ENCODE assay signal across 14 cellular contexts in the genomic region with DNA sequence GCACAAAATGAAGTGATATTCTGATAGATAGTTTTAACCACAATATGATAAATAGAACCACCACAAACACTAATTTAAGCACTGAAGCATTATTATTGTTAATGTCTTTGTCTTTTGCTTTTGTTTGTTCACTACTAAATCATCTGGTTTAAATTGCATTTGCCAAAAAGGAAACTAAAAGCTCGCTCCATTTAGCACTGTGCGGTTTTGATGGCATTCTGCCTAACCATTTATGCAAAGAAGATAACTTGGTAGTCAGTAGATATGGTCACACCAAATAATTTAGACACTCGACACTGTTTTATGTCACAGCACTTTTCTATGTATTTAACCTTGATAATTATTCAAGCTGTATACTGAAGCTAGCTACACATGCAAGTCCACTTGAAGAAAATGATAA.
"Had no signal": no experiment of that assay in that cellular context is flagged by ENCODE, and none has a peak within 500 bp of the region (broad histone marks: within the 10 kb centered on the region; RNA-seq: fewer than 3 reads in every experiment).

No MANE protein-coding gene starts in this region.

- DNase-seq: activated CD4-positive, alpha-beta memory T cell treated with anti-CD3 and anti-CD28 coated beads for 36 hours; activated CD4-positive, alpha-beta T cell treated with anti-CD3 and anti-CD28 coated beads for 36 hours; activated CD8-positive, alpha-beta memory T cell treated with anti-CD3 and anti-CD28 coated beads, Interleukin-2, amount 10 ng/mL, durations not matched to agents 7 days and 5 days; activated naive CD4-positive, alpha-beta T cell treated with anti-CD3 and anti-CD28 coated beads, Interleukin-2, amount 10 ng/mL, durations not matched to agents 7 days and 5 days; activated T-cell treated with anti-CD3 and anti-CD28 coated beads, Interleukin-2, amount 50 U/mL, for 1 hour; body of pancreas; central memory CD4-positive, alpha-beta T cell; colonic mucosa; esophagus squamous epithelium; hippocampal formation; sigmoid colon; spleen; trophoblast cell had no signal

- ATAC-seq: activated CD4-positive, alpha-beta T cell treated with anti-CD3 and anti-CD28 coated beads for 36 hours; activated CD8-positive, alpha-beta memory T cell treated with anti-CD3 and anti-CD28 coated beads, Interleukin-2, amount 10 ng/mL, durations not matched to agents 7 days and 5 days; body of pancreas; left lobe of liver had no signal
